11 cellular contexts compared by ENCODE assay signal in genomic region chr14:102732924-102733323, GRCh38.
"Had no signal": no experiment of that assay in that cellular context is flagged by ENCODE, and none has a peak within 500 bp of the region (broad histone marks: within the 10 kb centered on the region; RNA-seq: fewer than 3 reads in every experiment).

No MANE protein-coding gene starts in this region.

- H3K27ac ChIP-seq: brain microvascular endothelial cell, esophagus muscularis mucosa, right atrium auricular region, skin epidermis, tibial artery, vagina had no signal

- H3K4me1 Mint-ChIP-seq: stimulated activated memory B cell treated with anti-CD40 and anti-IgM and Interleukin-4, amounts not matched to agents 10 μg/mL and 1 μg/mL and 100 μg/mL, for 72 hours had no signal

- H3K36me3 ChIP-seq: right atrium auricular region had no signal

- DNase-seq: activated CD4-positive, alpha-beta T cell treated with anti-CD3 and anti-CD28 coated beads, Interleukin-2, amount 50 U/mL, for 48 hours; activated naive CD4-positive, alpha-beta T cell treated with anti-CD3 and anti-CD28 coated beads for 36 hours; amniotic stem cell; brain microvascular endothelial cell had no signal

- H3K27me3 ChIP-seq: brain microvascular endothelial cell, esophagus muscularis mucosa, right atrium auricular region, tibial artery, vagina had no signal

- H3K27ac Mint-ChIP-seq: activated naive CD4-positive, alpha-beta T cell treated with anti-CD3 and anti-CD28 coated beads for 36 hours; stimulated activated memory B cell treated with anti-CD40 and anti-IgM and Interleukin-4, amounts not matched to agents 10 μg/mL and 1 μg/mL and 100 μg/mL, for 72 hours had no signal

- H3K9me3 Mint-ChIP-seq: activated naive CD4-positive, alpha-beta T cell treated with anti-CD3 and anti-CD28 coated beads for 36 hours; stimulated activated memory B cell treated with anti-CD40 and anti-IgM and Interleukin-4, amounts not matched to agents 10 μg/mL and 1 μg/mL and 100 μg/mL, for 72 hours had no signal

- ATAC-seq: stimulated activated memory B cell treated with anti-CD40 and anti-IgM and Interleukin-4, amounts not matched to agents 10 μg/mL and 1 μg/mL and 100 μg/mL, for 72 hours had no signal

- H3K4me1 ChIP-seq: esophagus muscularis mucosa, right atrium auricular region, tibial artery, vagina had no signal

- FAIRE-seq: endometrium had no signal

- H3K27me3 Mint-ChIP-seq: stimulated activated memory B cell treated with anti-CD40 and anti-IgM and Interleukin-4, amounts not matched to agents 10 μg/mL and 1 μg/mL and 100 μg/mL, for 72 hours had no signal

- H3K4me3 ChIP-seq: esophagus muscularis mucosa, right atrium auricular region, skin epidermis, tibial artery, vagina had no signal

- H3K9me3 ChIP-seq: esophagus muscularis mucosa, right atrium auricular region, tibial artery, vagina had no signal

- H3K4me3 Mint-ChIP-seq: activated naive CD4-positive, alpha-beta T cell treated with anti-CD3 and anti-CD28 coated beads for 36 hours; stimulated activated memory B cell treated with anti-CD40 and anti-IgM and Interleukin-4, amounts not matched to agents 10 μg/mL and 1 μg/mL and 100 μg/mL, for 72 hours had no signal
